In genomic region chr22:31977141-31977781, GRCh38 we compare ENCODE assay signal across 8 cellular contexts. TPM values are rescaled to one million over a fixed set of nuclear protein-coding genes. Genes with fewer than 3 reads are reported as not detected.
DNase-seq lines count a peak whose midpoint lies in the region; ATAC-seq and TF ChIP-seq lines count a peak whose summit lies in the region.

No MANE protein-coding gene starts in this region.

- H3K9me3 Mint-ChIP-seq in natural killer cell: no peaks in the 10 kb centered on the region

- H3K36me3 Mint-ChIP-seq in natural killer cell: no peaks in the 10 kb centered on the region

- H3K4me1 Mint-ChIP-seq in natural killer cell: peaks cover 0 to 6% of the 10 kb centered on the region in 2 donors

- H3K27me3 Mint-ChIP-seq in natural killer cell (ENCODE audit: low read depth in 2 of 2): peaks cover 3 to 11% of the 10 kb centered on the region in 2 donors

- peak; percentile 86 for DNase-seq in DMS 273 (lab: John Stamatoyannopoulos, UW; ENCODE audit: unreplicated experiment)
- peak; percentile 76 for DNase-seq in HT1080 (ENCODE audit: low read depth)
- peak; percentile 57 to 59 for DNase-seq in NOMO-1 (lab: John Stamatoyannopoulos, UW; ENCODE audit: unreplicated experiment in 2 of 2)
- DNase-seq in activated CD8-positive, alpha-beta memory T cell treated with anti-CD3 and anti-CD28 coated beads, Interleukin-2, amount 50 U/mL, for 1 hour (ENCODE audit: extremely low read depth): peak; percentile 19
- DNase-seq in epithelial cell of proximal tubule (ENCODE audit: low read depth): no peak
- DNase-seq in natural killer cell: peak; percentile 53
- DNase-seq in stimulated activated naive CD4-positive, alpha-beta T cell (lab: John Stamatoyannopoulos, UW): peak; percentile 39 to 77 (median 66)

- no peak overlapping the region for H3K4me3 ChIP-seq in epithelial cell of proximal tubule (ENCODE audit: low read depth, low read length)

- TF ChIP-seq CTCF in epithelial cell of proximal tubule (conservative IDR thresholded peaks at IDR 0.05; ENCODE audit: low read depth, low read length): peak; percentile 91
- peak; percentile 54 for TF ChIP-seq CTCF in natural killer cell (IDR thresholded peaks at IDR 0.05)

- H3K27ac Mint-ChIP-seq in natural killer cell: no peak overlapping the region

- ATAC-seq in natural killer cell (peak; percentile 74 to 92 (median 92)), GM21447 (IDR thresholded peaks at IDR 0.05; ENCODE audit: unreplicated experiment) (no peak)

- H3K4me3 Mint-ChIP-seq in natural killer cell: no peak overlapping the region

- intact Hi-C loops in natural killer cell (cut with micrococcal nuclease): loop anchor here (1.0 kb wide), 1 partner anchor 496 kb away; no protein-coding TSS in a partner anchor

RNA-seq across cellular contexts. Expression of gene YWHAH, which starts 32.9 kb away (rescaled TPM):
- 161 and 183 TPM in 2 replicates for total RNA-seq in HT1080 (2014; rRNA removed; shearing (Covaris generic))
- 142 and 151 TPM in 2 replicates for polyA plus RNA-seq in HT1080 (2015; cell fraction: cytosol; rRNA removed)
- 60.4 and 65.0 TPM in 2 replicates for polyA plus RNA-seq in HT1080 (2015; cell fraction: nucleus; rRNA removed)
- 276 and 345 TPM in 2 replicates for total RNA-seq in epithelial cell of proximal tubule
- total RNA-seq in natural killer cell: 10 to 100 TPM; 29.6 to 35.0 (median 32.8) TPM
